ENCODE assay signal across 1 cellular context in genomic region chr19:12064266-12065099, GRCh38.
TF ChIP-seq lines count a peak whose summit lies in the region.

Gene ZNF844, plus strand, starts transcription at chr19:12064731. Its CDS starts 143 bp downstream, at chr19:12064874.

TF ChIP-seq in GM12878, 131 proteins besides CTCF, POLR2A, EP300 and RAD21 (continued from another document):
- TF ChIP-seq, protein P1, sequence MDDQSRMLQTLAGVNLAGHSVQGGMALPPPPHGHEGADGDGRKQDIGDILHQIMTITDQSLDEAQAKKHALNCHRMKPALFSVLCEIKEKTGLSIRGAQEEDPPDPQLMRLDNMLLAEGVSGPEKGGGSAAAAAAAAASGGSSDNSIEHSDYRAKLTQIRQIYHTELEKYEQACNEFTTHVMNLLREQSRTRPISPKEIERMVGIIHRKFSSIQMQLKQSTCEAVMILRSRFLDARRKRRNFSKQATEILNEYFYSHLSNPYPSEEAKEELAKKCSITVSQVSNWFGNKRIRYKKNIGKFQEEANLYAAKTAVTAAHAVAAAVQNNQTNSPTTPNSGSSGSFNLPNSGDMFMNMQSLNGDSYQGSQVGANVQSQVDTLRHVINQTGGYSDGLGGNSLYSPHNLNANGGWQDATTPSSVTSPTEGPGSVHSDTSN (IDR thresholded peaks at IDR 0.05; ENCODE audit: insufficient replicate concordance, low read depth, low read length): peak; percentile 94
- no peak for TF ChIP-seq FOXM1 (IDR thresholded peaks at IDR 0.05; ENCODE audit: low read depth, low read length)
- peak; percentile 89 for TF ChIP-seq POLR2AphosphoS5 (IDR thresholded peaks at IDR 0.05; ENCODE audit: low read length)
